Comparison of ENCODE assay signal across 9 cellular contexts in the genomic region with DNA sequence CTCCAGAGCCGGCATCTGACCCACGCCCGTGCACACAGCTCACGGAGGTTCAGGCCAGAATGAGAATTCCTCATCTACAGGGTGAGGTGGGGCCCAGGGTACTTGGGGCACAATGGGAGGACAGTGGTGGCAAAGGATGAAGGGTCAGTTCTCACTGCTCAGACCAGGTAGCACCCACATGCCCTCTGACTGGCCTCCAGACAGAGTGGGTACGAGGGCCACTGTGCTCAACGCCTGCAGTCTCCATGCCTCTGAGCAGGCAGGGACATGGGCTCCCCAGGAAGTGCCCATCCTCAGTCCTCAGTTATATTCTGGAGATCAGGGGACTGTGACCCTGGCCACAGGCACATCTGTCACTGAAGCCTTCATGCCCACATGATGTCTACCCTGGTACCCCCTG. TPM values are rescaled to one million over a fixed set of nuclear protein-coding genes. Genes with fewer than 3 reads are reported as not detected.
DNase-seq lines count a peak whose midpoint lies in the region; ATAC-seq, FAIRE-seq and TF ChIP-seq lines count a peak whose summit lies in the region.
"Had no signal": no experiment of that assay in that cellular context is flagged by ENCODE, and none has a peak within 500 bp of the region (broad histone marks: within the 10 kb centered on the region; RNA-seq: fewer than 3 reads in every experiment).

No MANE protein-coding gene starts in this region.

- no peak for ATAC-seq in CD8-positive, alpha-beta T cell
- ATAC-seq in effector memory CD8-positive, alpha-beta T cell (replicated peaks) = no peak
- no peak for ATAC-seq in HG03108 (IDR thresholded peaks at IDR 0.05; ENCODE audit: unreplicated experiment)
- no peak for ATAC-seq in aorta (ENCODE audit: low FRiP score)
- no peak for ATAC-seq in GM19397 (IDR thresholded peaks at IDR 0.05; ENCODE audit: unreplicated experiment)

- no peak overlapping the region for H3K27ac ChIP-seq in CD8-positive, alpha-beta T cell (ENCODE audit: low read depth, low read length)
- peak overlapping the region; percentile 9 for H3K27ac ChIP-seq in OCI-LY7 (ENCODE audit: low read depth, low read length, poor library complexity, severe bottlenecking)
- peak overlapping the region; percentile 72 to 89 for H3K27ac ChIP-seq in small intestine (ENCODE audit: low read depth in 1 of 2, low read length in 1 of 2)
- H3K27ac ChIP-seq in aorta (ENCODE audit: low read depth in 1 of 2, low read length in 2 of 2) = peak overlapping the region in 1 of 2 donors; percentile 2

- WGBS in small intestine, 3 donors = 86 to 95% (median 94%) methylated on average over 6 of the region's 6 CpGs
- WGBS in aorta, 2 donors = 91 to 96% methylated on average over 6 of the region's 6 CpGs

- H3K9me3 ChIP-seq in CD8-positive, alpha-beta T cell (ENCODE audit: low read length) = no peaks in the 10 kb centered on the region
- H3K9me3 ChIP-seq in OCI-LY7 (ENCODE audit: low read length) (no peaks in the 10 kb centered on the region), small intestine (ENCODE audit: control insufficient read depth, low read depth) (no peaks in the 10 kb centered on the region), aorta (ENCODE audit: control insufficient read depth, low read length) (no peaks in the 10 kb centered on the region)

- H3K36me3 ChIP-seq in CD8-positive, alpha-beta T cell (ENCODE audit: insufficient read depth, low read length) = peaks cover 21% of the 10 kb centered on the region
- peaks cover 72% of the 10 kb centered on the region for H3K36me3 ChIP-seq in OCI-LY7 (ENCODE audit: insufficient read depth, low read length)
- peaks cover 2 to 11% of the 10 kb centered on the region in 2 donors for H3K36me3 ChIP-seq in small intestine (ENCODE audit: control insufficient read depth in 2 of 2, insufficient read depth in 2 of 2, low read length in 2 of 2)
- H3K36me3 ChIP-seq in aorta (ENCODE audit: control insufficient read depth in 1 of 2, insufficient read depth in 2 of 2, low read length in 1 of 2) = peaks cover 2 to 5% of the 10 kb centered on the region in 2 donors

- H3K4me1 ChIP-seq in CD8-positive, alpha-beta T cell (ENCODE audit: insufficient read depth, low read length) = peaks cover 100% of the 10 kb centered on the region
- peaks cover 90% of the 10 kb centered on the region for H3K4me1 ChIP-seq in OCI-LY7 (ENCODE audit: insufficient read depth, low read length, poor library complexity, severe bottlenecking)
- H3K4me1 ChIP-seq in small intestine (ENCODE audit: control insufficient read depth in 2 of 2, insufficient read depth in 1 of 2, low read depth in 1 of 2, low read length in 1 of 2) = peaks cover 16 to 30% of the 10 kb centered on the region in 2 donors
- peaks cover 0 to 4% of the 10 kb centered on the region in 2 donors for H3K4me1 ChIP-seq in aorta (ENCODE audit: control insufficient read depth in 1 of 2, insufficient read depth in 2 of 2, low read length in 2 of 2)

- peaks cover 55% of the 10 kb centered on the region for H3K36me3 Mint-ChIP-seq in CD8-positive, alpha-beta T cell
- peaks cover 97% of the 10 kb centered on the region for H3K36me3 Mint-ChIP-seq in effector memory CD8-positive, alpha-beta T cell (ENCODE audit: insufficient read depth)

- H3K4me2 ChIP-seq in OCI-LY7 (ENCODE audit: low read length) = no peak overlapping the region

- peak overlapping the region; percentile 8 for H3K4me3 Mint-ChIP-seq in CD8-positive, alpha-beta T cell
- peak overlapping the region; percentile 73 to 86 for H3K4me3 Mint-ChIP-seq in effector memory CD8-positive, alpha-beta T cell

- no peaks in the 10 kb centered on the region for H4K20me1 ChIP-seq in OCI-LY7 (ENCODE audit: insufficient read depth, low read length)

- no peak overlapping the region for H3K4me3 ChIP-seq in CD8-positive, alpha-beta T cell (ENCODE audit: low read depth, low read length)
- H3K4me3 ChIP-seq in OCI-LY7 (ENCODE audit: low read depth, low read length, poor library complexity, severe bottlenecking) (no peak overlapping the region), small intestine (ENCODE audit: low read depth in 1 of 2, low read length in 2 of 2) (no peak overlapping the region), aorta (ENCODE audit: low read length in 2 of 2) (no peak overlapping the region)

- H3K9me2 ChIP-seq in OCI-LY7 (ENCODE audit: insufficient read depth, low read length) = no peaks in the 10 kb centered on the region

- POLR2A ChIA-PET in CD8-positive, alpha-beta T cell (lab: Charles Lee) = interaction anchor here (1.1 to 23.9 kb wide), 4 partner anchors 5 to 265 kb away, joined by 3 to 810 read pairs (median 156); a partner anchor contains a TSS
- POLR2A ChIA-PET in OCI-LY7 (lab: Charles Lee) = interaction anchor here (10.7 kb wide), 1 partner anchor 19 kb away, joined by 115 read pairs; a partner anchor contains a TSS

- peaks cover 37% of the 10 kb centered on the region for H3K79me2 ChIP-seq in OCI-LY7 (ENCODE audit: insufficient read depth, low read depth, low read length)

- H3K4me1 Mint-ChIP-seq in CD8-positive, alpha-beta T cell (ENCODE audit: low read depth) = peaks cover 86% of the 10 kb centered on the region
- H3K4me1 Mint-ChIP-seq in effector memory CD8-positive, alpha-beta T cell (ENCODE audit: low read depth in 2 of 2) = peaks cover 78 to 81% of the 10 kb centered on the region in 2 donors

- TF ChIP-seq CTCF in CD8-positive, alpha-beta T cell (IDR thresholded peaks at IDR 0.05) = no peak
- no peak for TF ChIP-seq CTCF in OCI-LY7 (conservative IDR thresholded peaks at IDR 0.05; ENCODE audit: low read length)

- no TSS peak for BruUV-seq in OCI-LY7 (replicated peaks; lab: Mats Ljungman, UMichigan)

- DNase-seq in CD8-positive, alpha-beta T cell = no peak
- DNase-seq in OCI-LY7 (ENCODE audit: low spot score) (no peak), small intestine (no peak), aorta (no peak)
- DNase-seq in effector memory CD8-positive, alpha-beta T cell = no peak
- DNase-seq: Kasumi-1, NCI-H345 had no signal

- intact Hi-C loops in CD8-positive, alpha-beta T cell (cut with DNase I, micrococcal nuclease) = no loop called here
- intact Hi-C loops in OCI-LY7 (cut with micrococcal nuclease; ENCODE audit: unreplicated experiment) (loop anchor here (10.0 kb wide), 1 partner anchor 717 kb away; a partner anchor contains a TSS), aorta (cut with DNase I) (no loop called here)

- no peaks in the 10 kb centered on the region for H3K27me3 ChIP-seq in CD8-positive, alpha-beta T cell (ENCODE audit: insufficient read depth, low read length)
- no peaks in the 10 kb centered on the region for H3K27me3 ChIP-seq in small intestine (ENCODE audit: control insufficient read depth in 2 of 2, insufficient read depth in 2 of 2, low read length in 2 of 2)
- H3K27me3 ChIP-seq in aorta (ENCODE audit: control insufficient read depth in 1 of 2, insufficient read depth in 2 of 2, low read length in 1 of 2) = no peaks in the 10 kb centered on the region

- no peaks in the 10 kb centered on the region for H3K27me3 Mint-ChIP-seq in CD8-positive, alpha-beta T cell (ENCODE audit: low read depth)
- H3K27me3 Mint-ChIP-seq in effector memory CD8-positive, alpha-beta T cell = no peaks in the 10 kb centered on the region

- peak overlapping the region; percentile 82 for H3K27ac Mint-ChIP-seq in CD8-positive, alpha-beta T cell
- peak overlapping the region; percentile 44 to 98 for H3K27ac Mint-ChIP-seq in effector memory CD8-positive, alpha-beta T cell

- FAIRE-seq in small intestine (lab: Jason Lieb, UNC) = no peak

- H3K9me3 Mint-ChIP-seq in CD8-positive, alpha-beta T cell = no peaks in the 10 kb centered on the region
- no peaks in the 10 kb centered on the region for H3K9me3 Mint-ChIP-seq in effector memory CD8-positive, alpha-beta T cell

- no peak overlapping the region for H2AFZ ChIP-seq in OCI-LY7 (ENCODE audit: low read length)

- CTCF ChIA-PET in CD8-positive, alpha-beta T cell (lab: Charles Lee) = interaction anchor here (16.3 to 35.6 kb wide), 3 partner anchors 5 to 29 kb away, joined by 397 to 1398 read pairs (median 397); a partner anchor contains a TSS
- CTCF ChIA-PET in OCI-LY7 (lab: Charles Lee; ENCODE audit: unreplicated experiment) = no interaction called here

RNA-seq across cellular contexts. Expression of a gene that starts 13.0 kb away (rescaled TPM):
- 1 to 10 TPM; 6.5 to 7.9 TPM for total RNA-seq in CD8-positive, alpha-beta T cell
- 4.9 TPM in 2 replicates for total RNA-seq in OCI-LY7 (2014; rRNA removed; shearing (Covaris generic))
- total RNA-seq in OCI-LY7 (2022) (3.5 and 5.1 TPM in 2 replicates), aorta (1 to 10 TPM in 1 of 2 donors, under 1 TPM in 1; 0.29 to 1.2 TPM)
- polyA plus RNA-seq in small intestine (10 to 100 TPM; 12.1 to 36.5 (median 27.0) TPM), aorta (1 to 10 TPM in 1 of 2 donors, under 1 TPM in 1; 0.56 to 6.0 TPM)

RNA-seq across cellular contexts. Expression of a gene that starts 20.9 kb away (rescaled TPM):
- total RNA-seq in CD8-positive, alpha-beta T cell = 100 to 1,000 TPM; 187 to 212 TPM
- total RNA-seq in OCI-LY7 (2014; rRNA removed; shearing (Covaris generic)) = 101 and 107 TPM in 2 replicates
- total RNA-seq in OCI-LY7 (2022) = 153 and 177 TPM in 2 replicates
- polyA plus RNA-seq in small intestine = 10 to 100 TPM; 31.3 to 35.9 (median 33.1) TPM
- total RNA-seq in aorta = 100 to 1,000 TPM in 1 of 2 donors, 10 to 100 TPM in 1; 61.8 to 122 TPM
- 10 to 100 TPM; 14.4 to 28.8 TPM for polyA plus RNA-seq in aorta

RNA-seq across cellular contexts. Expression of a gene that starts 47.1 kb away (rescaled TPM):
- 10 to 100 TPM; 17.6 to 19.1 TPM for total RNA-seq in CD8-positive, alpha-beta T cell
- total RNA-seq in OCI-LY7 (2014; rRNA removed; shearing (Covaris generic)) = 29.8 and 44.4 TPM in 2 replicates
- total RNA-seq in OCI-LY7 (2022) (71.6 and 72.4 TPM in 2 replicates), aorta (10 to 100 TPM; 14.5 to 18.0 TPM)
- polyA plus RNA-seq in small intestine (10 to 100 TPM; 17.6 to 27.1 (median 23.4) TPM), aorta (10 to 100 TPM in 1 of 2 donors, 1 to 10 TPM in 1; 9.1 to 18.8 TPM)

RNA-seq across cellular contexts. Expression of a gene that starts 54.5 kb away (rescaled TPM):
- total RNA-seq in CD8-positive, alpha-beta T cell = 10 to 100 TPM; 56.2 to 60.1 TPM
- total RNA-seq in OCI-LY7 (2014; rRNA removed; shearing (Covaris generic)) = 109 and 115 TPM in 2 replicates
- total RNA-seq in OCI-LY7 (2022) (110 and 122 TPM in 2 replicates), aorta (10 to 100 TPM; 10.7 to 11.5 TPM)
- polyA plus RNA-seq in small intestine (10 to 100 TPM in 1 of 3 donors, 1 to 10 TPM in 2; 9.2 to 13.6 (median 9.7) TPM), aorta (10 to 100 TPM in 1 of 2 donors, 1 to 10 TPM in 1; 5.4 to 29.6 TPM)

RNA-seq across cellular contexts. Expression of a gene that starts 59.5 kb away (rescaled TPM):
- total RNA-seq in CD8-positive, alpha-beta T cell = 100 to 1,000 TPM; 285 to 311 TPM
- 18.1 and 29.0 TPM in 2 replicates for total RNA-seq in OCI-LY7 (2014; rRNA removed; shearing (Covaris generic))
- total RNA-seq in OCI-LY7 (2022) = 28.2 and 28.7 TPM in 2 replicates
- 10 to 100 TPM; 18.0 to 35.7 (median 28.2) TPM for polyA plus RNA-seq in small intestine
- 10 to 100 TPM; 19.6 to 20.6 TPM for total RNA-seq in aorta
- polyA plus RNA-seq in aorta = 10 to 100 TPM in 1 of 2 donors, 1 to 10 TPM in 1; 7.0 to 34.9 TPM
